23 cellular contexts compared by ENCODE assay signal in genomic region chr10:67140641-67141040, GRCh38.
"Had no signal": no experiment of that assay in that cellular context is flagged by ENCODE, and none has a peak within 500 bp of the region (broad histone marks: within the 10 kb centered on the region; RNA-seq: fewer than 3 reads in every experiment).

No MANE protein-coding gene starts in this region.

- H3K4me3 Mint-ChIP-seq: activated B cell treated with CpG ODN at 0.5 μM for 24 hours; activated CD4-positive, alpha-beta memory T cell treated with anti-CD3 and anti-CD28 coated beads for 36 hours; activated CD4-positive, alpha-beta T cell treated with anti-CD3 and anti-CD28 coated beads, Interleukin-2, amount 10 ng/mL, durations not matched to agents 7 days and 5 days; activated naive CD8-positive, alpha-beta T cell treated with anti-CD3 and anti-CD28 coated beads, Interleukin-2, amount 50 U/mL, for 24 hours; activated T-cell treated with anti-CD3 and anti-CD28 coated beads, Interleukin-2, amount 50 U/mL, for 4 hours; brain; central memory CD8-positive, alpha-beta T cell; T-helper 17 cell had no signal

- H3K27me3 ChIP-seq: MG63 had no signal

- H3K4me3 ChIP-seq: MG63 had no signal

- H3K9me3 ChIP-seq: MG63 had no signal

- H3K36me3 ChIP-seq: MG63 had no signal

- DNase-seq: activated B cell treated with CpG ODN at 0.5 μM for 24 hours; activated CD4-positive, alpha-beta memory T cell treated with anti-CD3 and anti-CD28 coated beads for 36 hours; activated CD4-positive, alpha-beta T cell treated with anti-CD3 and anti-CD28 coated beads, Interleukin-2, amount 10 ng/mL, durations not matched to agents 7 days and 5 days; activated CD8-positive, alpha-beta memory T cell treated with anti-CD3 and anti-CD28 coated beads for 24 hours; activated effector memory CD4-positive, alpha-beta T cell treated with anti-CD3 and anti-CD28 coated beads, Interleukin-2, amount 50 U/mL, for 16 hours; activated naive CD4-positive, alpha-beta T cell treated with Interleukin-2 at 50 U/mL for 16 hours; activated naive CD8-positive, alpha-beta T cell treated with anti-CD3 and anti-CD28 coated beads, Interleukin-2, amount 50 U/mL, for 24 hours; activated T-cell treated with anti-CD3 and anti-CD28 coated beads, Interleukin-2, amount 50 U/mL, for 4 hours; amygdala; MG63; MV-4-11; NCI-H1092 treated with DMSO at 0.1 percent for 48 hours; NCI-H1417 treated with DMSO at 0.1 percent for 48 hours; NCI-H1694 treated with DMSO at 0.1 percent for 48 hours; NCI-H2029 treated with DMSO at 0.1 percent for 48 hours; NCI-H526 treated with DMSO at 0.1 percent for 48 hours; NK-92 treated with Interleukin-12 subunit alpha and Interleukin-12 subunit beta, amount 100 ng/mL, for 24 hours; SHP77 treated with DMSO at 0.1 percent for 48 hours; T-helper 17 cell; T-helper 9 cell had no signal

- H3K27me3 Mint-ChIP-seq: activated B cell treated with CpG ODN at 0.5 μM for 24 hours; activated CD4-positive, alpha-beta memory T cell treated with anti-CD3 and anti-CD28 coated beads for 36 hours; activated CD4-positive, alpha-beta T cell treated with anti-CD3 and anti-CD28 coated beads, Interleukin-2, amount 10 ng/mL, durations not matched to agents 7 days and 5 days; activated naive CD8-positive, alpha-beta T cell treated with anti-CD3 and anti-CD28 coated beads, Interleukin-2, amount 50 U/mL, for 24 hours; brain; central memory CD8-positive, alpha-beta T cell; T-helper 17 cell had no signal

- ATAC-seq: activated naive CD4-positive, alpha-beta T cell treated with anti-CD3 and anti-CD28 coated beads, Interleukin-2, amount 50 U/mL, for 72 hours; activated naive CD8-positive, alpha-beta T cell treated with anti-CD3 and anti-CD28 coated beads, Interleukin-2, amount 50 U/mL, for 24 hours; activated T-cell treated with anti-CD3 and anti-CD28 coated beads, Interleukin-2, amount 50 U/mL, for 4 hours; T-helper 17 cell had no signal

- H3K27ac Mint-ChIP-seq: activated B cell treated with CpG ODN at 0.5 μM for 24 hours; activated CD4-positive, alpha-beta memory T cell treated with anti-CD3 and anti-CD28 coated beads for 36 hours; activated CD4-positive, alpha-beta T cell treated with anti-CD3 and anti-CD28 coated beads, Interleukin-2, amount 10 ng/mL, durations not matched to agents 7 days and 5 days; activated naive CD4-positive, alpha-beta T cell treated with anti-CD3 and anti-CD28 coated beads, Interleukin-2, amount 50 U/mL, for 72 hours; activated naive CD8-positive, alpha-beta T cell treated with anti-CD3 and anti-CD28 coated beads, Interleukin-2, amount 50 U/mL, for 24 hours; T-helper 17 cell had no signal

- H3K9me3 Mint-ChIP-seq: activated CD4-positive, alpha-beta memory T cell treated with anti-CD3 and anti-CD28 coated beads for 36 hours; activated CD4-positive, alpha-beta T cell treated with anti-CD3 and anti-CD28 coated beads, Interleukin-2, amount 10 ng/mL, durations not matched to agents 7 days and 5 days; brain had no signal

- H3K4me1 Mint-ChIP-seq: activated B cell treated with CpG ODN at 0.5 μM for 24 hours; activated CD4-positive, alpha-beta T cell treated with anti-CD3 and anti-CD28 coated beads, Interleukin-2, amount 10 ng/mL, durations not matched to agents 7 days and 5 days; activated naive CD8-positive, alpha-beta T cell treated with anti-CD3 and anti-CD28 coated beads, Interleukin-2, amount 50 U/mL, for 24 hours; central memory CD8-positive, alpha-beta T cell; T-helper 17 cell had no signal

- H3K36me3 Mint-ChIP-seq: activated CD4-positive, alpha-beta memory T cell treated with anti-CD3 and anti-CD28 coated beads for 36 hours; activated naive CD4-positive, alpha-beta T cell treated with anti-CD3 and anti-CD28 coated beads, Interleukin-2, amount 50 U/mL, for 72 hours; brain had no signal
